7 cellular contexts compared by ENCODE assay signal in genomic region chr20:41734506-41734945, GRCh38.
DNase-seq lines count a peak whose midpoint lies in the region; ATAC-seq and TF ChIP-seq lines count a peak whose summit lies in the region.

No MANE protein-coding gene starts in this region.

- H2AFZ ChIP-seq in IMR-90 (replicated peaks; ENCODE audit: low read length, poor library complexity) = peak overlapping the region; percentile 55

- no peaks in the 10 kb centered on the region for H4K20me1 ChIP-seq in IMR-90 (ENCODE audit: insufficient read depth, low read length)

- no peak overlapping the region for H3K23ac ChIP-seq in IMR-90 (ENCODE audit: low read depth, low read length)

- no peak for TF ChIP-seq POLR2A in IMR-90 (IDR thresholded peaks at IDR 0.05; ENCODE audit: low read depth, low read length)

- DNase-seq in GM03348 (ENCODE audit: low spot score) (peak; percentile 75), IMR-90 (peak; percentile 22), SJCRH30 (peak; percentile 56 to 88), astrocyte of the hippocampus (ENCODE audit: low read depth, low spot score) (peak; percentile 51), iPS-NIHi11 (ENCODE audit: low spot score) (peak; percentile 81), hippocampal formation (lab: John Stamatoyannopoulos, UW) (no peak)
- DNase-seq in stimulated activated CD4-positive, alpha-beta T cell treated with anti-CD3 and anti-CD28 coated beads, Interleukin-2, amount 100 ng/mL, for 48 hours = peak; percentile 16 to 18

- no peak overlapping the region for H3K18ac ChIP-seq in IMR-90 (ENCODE audit: low read depth, low read length)

- H4K5ac ChIP-seq in IMR-90 (ENCODE audit: low read depth, low read length) = no peak overlapping the region

- H3K36me3 ChIP-seq in IMR-90 (ENCODE audit: control insufficient read depth, insufficient read depth, low read length) (no peaks in the 10 kb centered on the region), SJCRH30 (no peaks in the 10 kb centered on the region)

- no peak overlapping the region for H3K14ac ChIP-seq in IMR-90 (replicated peaks; ENCODE audit: low read depth, low read length)

- H3K27ac ChIP-seq in IMR-90 (ENCODE audit: insufficient read depth, low read length) = no peak overlapping the region
- no peak overlapping the region for H3K27ac ChIP-seq in SJCRH30

- H2AK9ac ChIP-seq in IMR-90 (replicated peaks; ENCODE audit: low read depth, low read length, poor library complexity) = no peak overlapping the region

- no peak overlapping the region for H3K4ac ChIP-seq in IMR-90 (ENCODE audit: low read depth, low read length)

- intact Hi-C loops in IMR-90 (cut with micrococcal nuclease) = loop anchor here (1.0 kb wide), 2 partner anchors 1453 to 1675 kb away; no protein-coding TSS in a partner anchor

- TF ChIP-seq CTCF in IMR-90 (conservative IDR thresholded peaks at IDR 0.05; ENCODE audit: low read depth, low read length) = peak; percentile 71

- POLR2A ChIA-PET in IMR-90 (lab: Charles Lee; ENCODE audit: unreplicated experiment) = no interaction called here

- no peak overlapping the region for H2BK5ac ChIP-seq in IMR-90 (ENCODE audit: low read depth, low read length, poor library complexity, severe bottlenecking)

- in situ Hi-C loops in IMR-90 (cut with MboI; ENCODE audit: low sequenced_read_pairs) = no loop called here

- no peak overlapping the region for H3K56ac ChIP-seq in IMR-90 (ENCODE audit: extremely low read depth, insufficient read depth, low read length)

- no peak overlapping the region for H2BK15ac ChIP-seq in IMR-90 (ENCODE audit: low read depth, low read length)

- H3K4me1 ChIP-seq in IMR-90 (ENCODE audit: control insufficient read depth, insufficient read depth, low read length) (no peaks in the 10 kb centered on the region), SJCRH30 (no peaks in the 10 kb centered on the region)

- no peaks in the 10 kb centered on the region for H3K9me3 ChIP-seq in IMR-90 (ENCODE audit: control insufficient read depth, insufficient read depth, low read length)
- no peaks in the 10 kb centered on the region for H3K9me3 ChIP-seq in SJCRH30 (replicated peaks)

- H3K4me3 ChIP-seq in IMR-90 (ENCODE audit: insufficient read depth, low read depth, low read length) = no peak overlapping the region
- H3K4me3 ChIP-seq in SJCRH30 = no peak overlapping the region

- H3K9ac ChIP-seq in IMR-90 (ENCODE audit: low read depth, low read length) = no peak overlapping the region

- CTCF ChIA-PET in IMR-90 (lab: Yijun Ruan, JAX) = interaction anchor here (0.6 to 1.5 kb wide), 6 partner anchors 13 to 968 kb away, joined by 3 to 5 read pairs (median 4); no protein-coding TSS in a partner anchor

- H2BK20ac ChIP-seq in IMR-90 (ENCODE audit: low read depth, low read length) = no peak overlapping the region

- H4K8ac ChIP-seq in IMR-90 (ENCODE audit: low read depth in 2 of 2, low read length in 2 of 2) = no peak overlapping the region

- TF ChIP-seq RAD21 in IMR-90 (IDR thresholded peaks at IDR 0.05; ENCODE audit: low read length) = peak; percentile 45

- no peak overlapping the region for H4K91ac ChIP-seq in IMR-90 (ENCODE audit: insufficient read depth, low read depth, low read length)

- no peak overlapping the region for H2AK5ac ChIP-seq in IMR-90 (ENCODE audit: low read depth, low read length)

- no peaks in the 10 kb centered on the region for H3K9me1 ChIP-seq in IMR-90 (ENCODE audit: insufficient read depth, low read length)

- H2BK120ac ChIP-seq in IMR-90 (ENCODE audit: low read depth, low read length) = no peak overlapping the region

- H3K27me3 ChIP-seq in IMR-90 (ENCODE audit: control insufficient read depth, insufficient read depth, low read length) = no peaks in the 10 kb centered on the region
- no peaks in the 10 kb centered on the region for H3K27me3 ChIP-seq in SJCRH30

- WGBS in IMR-90 (ENCODE audit: extremely low coverage in 2 of 2, insufficient read length in 1 of 2), 2 experiments = 17% methylated on average over 1 of the region's 5 CpGs; no CpG with 5 or more reads in 1 of the 2 experiments

- no peaks in the 10 kb centered on the region for H3K79me1 ChIP-seq in IMR-90 (ENCODE audit: low read depth in 1 of 2, low read length in 2 of 2)

- H3K4me2 ChIP-seq in IMR-90 (ENCODE audit: low read depth, low read length) = no peak overlapping the region

- no TSS peak for BruUV-seq in IMR-90 (replicated peaks; lab: Mats Ljungman, UMichigan)

- ATAC-seq in IMR-90 (ENCODE audit: low read depth) = peak; percentile 94

- dilution Hi-C loops in IMR-90 (cut with HindIII; ENCODE audit: low sequenced_read_pairs, unreplicated experiment) = no loop called here

TF ChIP-seq in IMR-90, 13 proteins besides CTCF, POLR2A, EP300 and RAD21:
- TF ChIP-seq SMC3 (IDR thresholded peaks at IDR 0.05; ENCODE audit: low read depth, low read length) (peak; percentile 38), CEBPB (IDR thresholded peaks at IDR 0.05; ENCODE audit: low read depth, low read length) (no peak)

Comparison
In these comparisons a context has a peak if more than half of its experiments do, and no peak if none do; other contexts are left out.
1. DNase-seq: peak in GM03348 (single experiment), IMR-90 (single experiment), SJCRH30 (2 of 2), astrocyte of the hippocampus (single experiment), iPS-NIHi11 (single experiment) and stimulated activated CD4-positive, alpha-beta T cell treated with anti-CD3 and anti-CD28 coated beads, Interleukin-2, amount 100 ng/mL, for 48 hours (2 of 2); none in hippocampal formation (0 of 2).